In the genomic region with DNA sequence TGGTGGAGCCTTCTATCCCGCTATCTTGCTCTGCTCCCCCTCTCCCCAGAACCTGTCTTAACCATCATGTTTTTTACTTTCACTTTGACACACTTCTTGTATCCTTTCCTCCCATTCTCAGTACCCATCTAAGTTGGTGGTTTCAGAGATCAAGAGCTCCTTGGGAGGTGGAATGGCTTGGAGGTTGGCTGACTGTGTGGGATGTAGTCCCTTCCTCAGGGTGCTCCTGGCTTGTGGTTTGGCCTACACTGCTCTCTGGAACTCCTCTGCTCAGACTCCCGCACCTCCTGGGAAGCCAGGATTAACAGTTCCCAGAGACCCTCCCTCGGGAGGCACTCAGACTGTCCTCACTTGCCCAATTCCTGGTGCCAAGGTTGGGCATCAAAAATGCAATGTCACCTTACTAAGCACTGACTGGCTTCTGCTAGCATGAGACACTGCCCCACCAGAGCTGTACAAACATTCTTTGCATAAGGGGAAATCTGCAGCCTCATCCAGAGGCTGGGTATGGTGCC, we compare ENCODE assay signal across 1 cellular context.
TF ChIP-seq lines count a peak whose summit lies in the region.

No MANE protein-coding gene starts in this region.

TF ChIP-seq in HepG2, 621 proteins besides CTCF, POLR2A, EP300 and RAD21 (continued from another document):
- no peak for TF ChIP-seq MLXIP (CRISPR knock-in tag; IDR thresholded peaks at IDR 0.05; ENCODE audit: borderline replicate concordance)
